Comparison of ENCODE assay signal across 10 cellular contexts in the genomic region with DNA sequence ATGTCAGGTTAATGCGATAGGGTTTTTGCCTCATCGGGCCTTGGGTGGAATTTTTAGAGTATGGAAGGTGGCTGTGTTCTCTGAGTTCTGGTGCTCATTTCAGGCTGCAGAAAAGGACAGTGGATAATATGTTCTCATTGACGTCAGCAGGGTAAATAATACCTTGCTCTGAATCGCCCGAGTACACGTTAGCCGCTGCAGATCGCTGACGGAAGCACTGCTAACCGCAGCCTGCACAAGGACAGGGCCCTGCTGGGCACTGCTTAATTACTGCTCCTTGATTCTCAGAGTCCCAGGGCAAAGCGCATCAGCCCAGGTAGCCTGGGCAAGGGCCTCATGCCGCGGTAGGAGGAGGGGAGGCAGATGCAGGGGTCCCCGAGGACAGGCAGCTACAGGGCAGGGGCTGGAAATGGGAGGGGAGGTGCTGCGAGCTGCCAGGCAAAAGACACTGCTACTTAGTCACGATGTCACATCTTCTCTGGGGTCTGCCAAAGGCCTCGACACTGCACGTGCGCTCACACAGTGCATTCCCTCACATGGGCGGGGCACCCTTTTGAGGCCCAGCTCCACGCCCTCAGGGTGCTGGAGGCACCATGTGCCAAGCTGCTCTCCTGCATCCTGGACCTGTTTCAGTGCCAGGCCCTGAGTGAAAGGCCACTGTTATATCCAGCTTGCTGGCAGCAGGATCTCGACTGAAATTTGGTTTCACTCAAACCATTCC. TPM values are rescaled to one million over a fixed set of nuclear protein-coding genes. Genes with fewer than 3 reads are reported as not detected.
A peak's percentile ranks its signal among the peaks of the same experiment; 100 is the strongest.
DNase-seq lines count a peak whose midpoint lies in the region; ATAC-seq, FAIRE-seq and TF ChIP-seq lines count a peak whose summit lies in the region.
"Had no signal": no experiment of that assay in that cellular context is flagged by ENCODE, and none has a peak within 500 bp of the region (broad histone marks: within the 10 kb centered on the region; RNA-seq: fewer than 3 reads in every experiment).

No MANE protein-coding gene starts in this region.

- H4K20me1 ChIP-seq in H1 (replicated peaks in 1 of 2; ENCODE audit: control insufficient read depth in 1 of 2, insufficient read depth in 2 of 2, low read length in 2 of 2) = peaks cover 1 to 2% of the 10 kb centered on the region in 2 experiments

- H3K9ac ChIP-seq in H1 (replicated peaks in 1 of 4; ENCODE audit: extremely low read depth in 1 of 4, low read depth in 3 of 4, low read length in 3 of 4) = no peak overlapping the region

- H3K23me2 ChIP-seq in H1 (ENCODE audit: low read depth, low read length) = no peaks in the 10 kb centered on the region

- no peak overlapping the region for H3K18ac ChIP-seq in H1 (ENCODE audit: extremely low read depth, low read length)

- peaks cover 16% of the 10 kb centered on the region for H3K36me3 Mint-ChIP-seq in nephron (ENCODE audit: low read depth)
- H3K36me3 Mint-ChIP-seq in activated T-cell treated with anti-CD3 and anti-CD28 coated beads, Interleukin-2, amount 50 U/mL, for 4 hours (ENCODE audit: insufficient read depth) = no peaks in the 10 kb centered on the region

- no peak for TF ChIP-seq CTCF in C4-2B (conservative IDR thresholded peaks at IDR 0.05)
- TF ChIP-seq CTCF in H1 (IDR thresholded peaks at IDR 0.05; ENCODE audit: control extremely low read depth in 1 of 3, insufficient read depth in 1 of 3, low read depth in 1 of 3, low read length in 3 of 3) = no peak
- TF ChIP-seq CTCF in nephron (IDR thresholded peaks at IDR 0.05; ENCODE audit: unreplicated experiment in 3 of 3) = no peak

- WGBS in H1 (ENCODE audit: extremely low coverage in 1 of 2, insufficient coverage in 1 of 2, insufficient read length in 1 of 2, insufficient replicate concordance in 2 of 2, low coverage in 1 of 2, low lambda C conversion rate in 2 of 2, missing lambda C conversion rate in 1 of 2), 2 experiments = 93% methylated on average over 22 of the region's 22 CpGs; no CpG with 5 or more reads in 1 of the 2 experiments

- peaks cover 0 to 12% (median 2%) of the 10 kb centered on the region in 4 experiments; a peak in 5 of 7 replicates for H3K4me1 ChIP-seq in H1 (replicated peaks in 1 of 4; ENCODE audit: control insufficient read depth in 3 of 4, insufficient read depth in 4 of 4, low read length in 3 of 4)

- CTCF ChIA-PET in H1 (lab: Charles Lee; ENCODE audit: partially characterized antibody) = interaction anchor here (1.0 to 3.3 kb wide), 6 partner anchors 9 to 126 kb away, joined by 3 to 20 read pairs (median 4); partner anchors contain the start of gene PPP2R1B

- no peak overlapping the region for H4K8ac ChIP-seq in H1 (ENCODE audit: extremely low read depth, insufficient read depth, low read length)

- H2BK15ac ChIP-seq in H1 (ENCODE audit: low read length) = no peak overlapping the region

- no peak overlapping the region for H3K4me3 ChIP-seq in H1 (ENCODE audit: extremely low read depth in 1 of 4, insufficient read depth in 2 of 4, low read depth in 3 of 4, low read length in 4 of 4)

- H3K27ac Mint-ChIP-seq in nephron = peak overlapping the region; percentile 71 to 92 (median 90)
- H3K27ac Mint-ChIP-seq: activated naive CD8-positive, alpha-beta T cell; stimulated activated naive CD8-positive, alpha-beta T cell treated with anti-CD3 and anti-CD28 coated beads, Interleukin-15, Interleukin-2, amounts not matched to agents 100 ng/mL and 50 ng/mL, for 24 hours had no signal

- no peak for TF ChIP-seq RAD21 in H1 (IDR thresholded peaks at IDR 0.05 in 1 of 2, conservative IDR thresholded peaks at IDR 0.05 in 1 of 2; ENCODE audit: low read depth in 2 of 2, low read length in 2 of 2)

- no peaks in the 10 kb centered on the region for H3K27me3 ChIP-seq in H1 (replicated peaks in 1 of 4; ENCODE audit: control insufficient read depth in 3 of 4, extremely low read depth in 1 of 4, insufficient read depth in 3 of 4, low read length in 3 of 4)

- no peak overlapping the region for H2BK20ac ChIP-seq in H1 (ENCODE audit: low read length)

- DNase-seq in NCI-H226 (peak; percentile 31), H1 (ENCODE audit: low read depth in 1 of 2, low spot score in 2 of 2) (no peak), HuH-7.5 (ENCODE audit: low spot score) (no peak), HK-2 (ENCODE audit: unreplicated experiment) (no peak)
- no peak for DNase-seq in activated T-cell treated with anti-CD3 and anti-CD28 coated beads, Interleukin-2, amount 50 U/mL, for 4 hours

- POLR2A ChIA-PET in H1 (lab: Charles Lee; ENCODE audit: partially characterized antibody) = no interaction called here

- peak overlapping the region; percentile 72 for H3K27ac ChIP-seq in C4-2B
- H3K27ac ChIP-seq in H1 (ENCODE audit: low read depth, low read length) = no peak overlapping the region

- FAIRE-seq in H1 (lab: Jason Lieb, UNC) = no peak

- H3K79me2 ChIP-seq in H1 (ENCODE audit: control insufficient read depth in 1 of 2, insufficient read depth in 2 of 2, low read length in 2 of 2) = no peaks in the 10 kb centered on the region

- no peak overlapping the region for H2AK5ac ChIP-seq in H1 (ENCODE audit: low read depth, low read length)

- H3K4me3 Mint-ChIP-seq in nephron = peak overlapping the region in 2 of 3 experiments; percentile 20 to 21
- H3K4me3 Mint-ChIP-seq in activated T-cell treated with anti-CD3 and anti-CD28 coated beads, Interleukin-2, amount 50 U/mL, for 4 hours = no peak overlapping the region
- H3K4me3 Mint-ChIP-seq: activated naive CD8-positive, alpha-beta T cell; stimulated activated naive CD8-positive, alpha-beta T cell treated with anti-CD3 and anti-CD28 coated beads, Interleukin-15, Interleukin-2, amounts not matched to agents 100 ng/mL and 50 ng/mL, for 24 hours had no signal

- H3K79me1 ChIP-seq in H1 (ENCODE audit: low read depth, low read length) = no peaks in the 10 kb centered on the region

- H3K4me1 Mint-ChIP-seq in nephron = peaks cover 63% of the 10 kb centered on the region
- H3K4me1 Mint-ChIP-seq in activated T-cell treated with anti-CD3 and anti-CD28 coated beads, Interleukin-2, amount 50 U/mL, for 4 hours (ENCODE audit: low read depth) = peaks cover 5% of the 10 kb centered on the region

- H2AFZ ChIP-seq in H1 (ENCODE audit: low read length) = no peak overlapping the region

- H2BK12ac ChIP-seq in H1 (ENCODE audit: low read depth, low read length) = no peak overlapping the region

- no peaks in the 10 kb centered on the region for H3K9me3 ChIP-seq in H1 (ENCODE audit: insufficient read depth in 2 of 2, low read depth in 1 of 2, low read length in 1 of 2)

- H3K14ac ChIP-seq in H1 (ENCODE audit: insufficient read length) = no peak overlapping the region

- H3K27me3 Mint-ChIP-seq in nephron (ENCODE audit: low read depth) = peaks cover 3% of the 10 kb centered on the region
- H3K27me3 Mint-ChIP-seq in activated T-cell treated with anti-CD3 and anti-CD28 coated beads, Interleukin-2, amount 50 U/mL, for 4 hours (ENCODE audit: low read depth) = no peaks in the 10 kb centered on the region
- H3K27me3 Mint-ChIP-seq: activated naive CD8-positive, alpha-beta T cell; stimulated activated naive CD8-positive, alpha-beta T cell treated with anti-CD3 and anti-CD28 coated beads, Interleukin-15, Interleukin-2, amounts not matched to agents 100 ng/mL and 50 ng/mL, for 24 hours had no signal

- no peak overlapping the region for H3K23ac ChIP-seq in H1 (ENCODE audit: insufficient read length)

- no peak overlapping the region for H4K5ac ChIP-seq in H1 (ENCODE audit: insufficient read length, low read depth, low read length)

- no peak overlapping the region for H2BK5ac ChIP-seq in H1 (ENCODE audit: low read depth, low read length)

- H3K56ac ChIP-seq in H1 (replicated peaks; ENCODE audit: insufficient read length, low read depth, low read length) = no peak overlapping the region

- no peak for ATAC-seq in activated T-cell treated with anti-CD3 and anti-CD28 coated beads, Interleukin-2, amount 50 U/mL, for 4 hours
- no peak for ATAC-seq in HG02642 (IDR thresholded peaks at IDR 0.05; ENCODE audit: poor library complexity, unreplicated experiment)

- no peaks in the 10 kb centered on the region; a peak in 1 of 8 replicates for H3K36me3 ChIP-seq in H1 (ENCODE audit: control insufficient read depth in 2 of 4, insufficient read depth in 4 of 4, low read length in 3 of 4)

- TF ChIP-seq POLR2A in H1 (IDR thresholded peaks at IDR 0.05; ENCODE audit: control extremely low read depth in 1 of 2, low read depth in 2 of 2, low read length in 2 of 2) = no peak

- no peak overlapping the region for H4K91ac ChIP-seq in H1 (replicated peaks; ENCODE audit: insufficient read length, low read length)

- H3K9me3 Mint-ChIP-seq in nephron = no peaks in the 10 kb centered on the region
- no peaks in the 10 kb centered on the region for H3K9me3 Mint-ChIP-seq in activated T-cell treated with anti-CD3 and anti-CD28 coated beads, Interleukin-2, amount 50 U/mL, for 4 hours
- H3K9me3 Mint-ChIP-seq: stimulated activated naive CD8-positive, alpha-beta T cell treated with anti-CD3 and anti-CD28 coated beads, Interleukin-15, Interleukin-2, amounts not matched to agents 100 ng/mL and 50 ng/mL, for 24 hours had no signal

- H3K4me2 ChIP-seq in H1 (ENCODE audit: insufficient read depth in 1 of 2, low read depth in 2 of 2, low read length in 2 of 2) = no peak overlapping the region

- H3K4ac ChIP-seq in H1 (replicated peaks; ENCODE audit: insufficient read length, low read depth, low read length) = no peak overlapping the region

- no peak overlapping the region for H2BK120ac ChIP-seq in H1 (replicated peaks; ENCODE audit: low read depth, low read length)

- TF ChIP-seq EP300 in H1 (IDR thresholded peaks at IDR 0.05; ENCODE audit: borderline replicate concordance in 1 of 2, low read depth in 2 of 2, low read length in 2 of 2) = no peak

TF ChIP-seq in H1, 55 proteins besides CTCF, POLR2A, EP300 and RAD21:
- peak; percentile 32; the same call in 1 of the 2 replicates for TF ChIP-seq POLR2AphosphoS5 (IDR thresholded peaks at IDR 0.05; ENCODE audit: low read depth, low read length)
- TF ChIP-seq TAF1 (IDR thresholded peaks at IDR 0.05; ENCODE audit: low read depth, low read length) = no peak

RNA-seq across cellular contexts. Expression of gene PPP2R1B, which starts 35.2 kb away (rescaled TPM):
- total RNA-seq in H1 (2021; fragmentation: NEBNext Ultra II Directional; extraction: Animal tissue kit (Norgen Biotek cat#: 25700)) = 86.2 and 87.0 TPM in 2 replicates
- polyA plus RNA-seq in H1 (2011; rRNA removed) = 23.1 and 25.8 TPM in 2 replicates
- polyA plus RNA-seq in H1 (2011; cell fraction: cytosol; rRNA removed) = 33.3 TPM
- polyA plus RNA-seq in H1 (2011; cell fraction: nucleus; rRNA removed) = 17.5 TPM
- 35.9 to 67.6 TPM (median 46.9 TPM) in 4 replicates for polyA plus RNA-seq in H1 (2012, experiment 1 of 2)
- polyA plus RNA-seq in H1 (2012, experiment 2 of 2) = 3.2 TPM
- polyA plus RNA-seq in H1 (2013, experiment 1 of 2) = 30.1 TPM
- polyA plus RNA-seq in H1 (2013, experiment 2 of 2) = 30.8 TPM
- polyA minus RNA-seq in H1 (2011; rRNA and poly(A)+ RNA removed) = 119 and 158 TPM in 2 replicates
- 49.3 TPM for polyA minus RNA-seq in H1 (2011; cell fraction: cytosol; rRNA and poly(A)+ RNA removed)
- 46.8 TPM for polyA minus RNA-seq in H1 (2011; cell fraction: nucleus; rRNA and poly(A)+ RNA removed)
- 10 to 100 TPM; 57.3 to 66.8 (median 59.0) TPM for total RNA-seq in activated T-cell treated with anti-CD3 and anti-CD28 coated beads, Interleukin-2, amount 50 U/mL, for 4 hours
